Comparison of ENCODE assay signal across 2 cellular contexts in genomic region chr10:15791816-15792524, GRCh38.
TF ChIP-seq lines count a peak whose summit lies in the region.

No MANE protein-coding gene starts in this region.

TF ChIP-seq in endothelial cell of umbilical vein, 7 proteins besides CTCF, POLR2A, EP300 and RAD21 (continued from another document):
- no peak for TF ChIP-seq JUN (IDR thresholded peaks at IDR 0.05; ENCODE audit: borderline replicate concordance, insufficient read depth, insufficient read length, low read depth)
- no peak for TF ChIP-seq MYC (IDR thresholded peaks at IDR 0.05; ENCODE audit: low read depth, low read length)
- TF ChIP-seq EZH2 (IDR thresholded peaks at IDR 0.05; ENCODE audit: borderline replicate concordance, low read depth, low read length, severe bottlenecking), result no peak

TF ChIP-seq in SK-N-SH, 30 proteins besides CTCF, POLR2A, EP300 and RAD21 (continued from another document):
- no peak for TF ChIP-seq USF2 (IDR thresholded peaks at IDR 0.05; ENCODE audit: borderline replicate concordance, low read depth, low read length)
- TF ChIP-seq FOXJ3 (CRISPR knock-in tag; IDR thresholded peaks at IDR 0.05), result no peak
- TF ChIP-seq TAF1 (IDR thresholded peaks at IDR 0.05; ENCODE audit: borderline replicate concordance, low read depth, low read length), result no peak
- no peak for TF ChIP-seq SIN3A (IDR thresholded peaks at IDR 0.05; ENCODE audit: borderline replicate concordance, low read depth, low read length)
- TF ChIP-seq, protein P1, sequence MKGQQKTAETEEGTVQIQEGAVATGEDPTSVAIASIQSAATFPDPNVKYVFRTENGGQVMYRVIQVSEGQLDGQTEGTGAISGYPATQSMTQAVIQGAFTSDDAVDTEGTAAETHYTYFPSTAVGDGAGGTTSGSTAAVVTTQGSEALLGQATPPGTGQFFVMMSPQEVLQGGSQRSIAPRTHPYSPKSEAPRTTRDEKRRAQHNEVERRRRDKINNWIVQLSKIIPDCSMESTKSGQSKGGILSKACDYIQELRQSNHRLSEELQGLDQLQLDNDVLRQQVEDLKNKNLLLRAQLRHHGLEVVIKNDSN (IDR thresholded peaks at IDR 0.05; ENCODE audit: borderline replicate concordance, low read depth), result no peak
- TF ChIP-seq NFIC (IDR thresholded peaks at IDR 0.05; ENCODE audit: borderline replicate concordance), result no peak
- TF ChIP-seq MEF2A (IDR thresholded peaks at IDR 0.05; ENCODE audit: borderline replicate concordance, low read depth), result no peak
- TF ChIP-seq JUND (IDR thresholded peaks at IDR 0.05), result no peak
- TF ChIP-seq GABPA (IDR thresholded peaks at IDR 0.05; ENCODE audit: low read depth), result no peak
- TF ChIP-seq YY1 (IDR thresholded peaks at IDR 0.05; ENCODE audit: low read depth), result no peak
- TF ChIP-seq PBX3 (IDR thresholded peaks at IDR 0.05), result no peak
- no peak for TF ChIP-seq CHD2 (IDR thresholded peaks at IDR 0.05; ENCODE audit: low read length, partially characterized antibody)
- TF ChIP-seq TEAD4 (IDR thresholded peaks at IDR 0.05; ENCODE audit: borderline replicate concordance, insufficient read depth), result no peak
- no peak for TF ChIP-seq SMC3 (IDR thresholded peaks at IDR 0.05; ENCODE audit: low read depth, low read length)
- TF ChIP-seq POLR2AphosphoS5 (IDR thresholded peaks at IDR 0.05; ENCODE audit: low read depth, low read length), result no peak
- TF ChIP-seq MXI1 (IDR thresholded peaks at IDR 0.05; ENCODE audit: low read depth, low read length), result no peak
- no peak for TF ChIP-seq GATA2 (CRISPR knock-in tag; IDR thresholded peaks at IDR 0.05)
